18 cellular contexts compared by ENCODE assay signal in the genomic region with DNA sequence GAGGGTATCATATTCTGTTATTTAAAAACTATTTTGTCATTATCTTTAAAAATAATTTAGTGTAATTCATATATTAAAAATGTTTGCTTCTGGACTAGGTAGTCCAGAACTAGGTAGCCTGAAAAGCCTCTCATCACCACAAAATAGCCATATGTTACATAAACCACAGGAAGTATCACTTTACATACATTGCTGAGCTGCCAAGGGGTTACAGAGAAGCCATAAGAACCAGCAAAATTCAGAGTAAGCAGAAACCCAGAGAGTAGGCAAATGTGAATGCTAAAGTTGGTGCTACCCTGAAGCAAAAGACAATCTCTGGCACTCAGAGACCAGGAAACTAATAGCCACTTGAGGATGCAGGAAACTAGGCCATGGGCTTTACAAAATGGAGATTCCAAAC.
DNase-seq lines count a peak whose midpoint lies in the region; FAIRE-seq and TF ChIP-seq lines count a peak whose summit lies in the region.
"Had no signal": no experiment of that assay in that cellular context is flagged by ENCODE, and none has a peak within 500 bp of the region (broad histone marks: within the 10 kb centered on the region; RNA-seq: fewer than 3 reads in every experiment).

No MANE protein-coding gene starts in this region.

- H2AFZ ChIP-seq in Karpas-422 (ENCODE audit: low read length): no peak overlapping the region

- H3K79me2 ChIP-seq in Karpas-422 (ENCODE audit: low read length): no peaks in the 10 kb centered on the region

- no peaks in the 10 kb centered on the region for H4K20me1 ChIP-seq in Karpas-422 (ENCODE audit: insufficient read depth, low read depth, low read length)

- FAIRE-seq in GM12892 (lab: Jason Lieb, UNC): no peak
- FAIRE-seq: small intestine had no signal

- intact Hi-C loops in ascending aorta (cut with DNase I): no loop called here

- no peak overlapping the region for H3K4me3 ChIP-seq in ascending aorta
- H3K4me3 ChIP-seq in Karpas-422 (ENCODE audit: low read length): no peak overlapping the region
- H3K4me3 ChIP-seq: left lung, ovary had no signal

- H3K4me2 ChIP-seq in Karpas-422 (ENCODE audit: low read depth, low read length, poor library complexity, severe bottlenecking): no peak overlapping the region

- no peak for TF ChIP-seq CTCF in ascending aorta (IDR thresholded peaks at IDR 0.05)

- in situ Hi-C loops in KBM-7 (cut with MboI; ENCODE audit: low pct_unique_long_range_greater_than_20kb, low sequenced_read_pairs): no loop called here

- DNase-seq in DMS79 treated with DMSO at 0.1 percent for 48 hours (lab: John Stamatoyannopoulos, UW) (peak; percentile 17), KBM-7 (peak; percentile 10), NCI-H524 (lab: John Stamatoyannopoulos, UW) (peak; percentile 23 to 69), iris pigment epithelial cell (ENCODE audit: low read depth) (peak; percentile 16), ascending aorta (ENCODE audit: low spot score in 2 of 2) (no peak), GM12892 (ENCODE audit: insufficient read length) (no peak), Karpas-422 (no peak)
- DNase-seq: activated CD4-positive, alpha-beta T cell treated with anti-CD3 and anti-CD28 coated beads for 4 hours; effector CD8-positive, alpha-beta T cell; hypothalamus; left lung; NCI-H1417 treated with DMSO at 0.1 percent for 48 hours; ovary; SHP77; small intestine; stimulated activated naive CD4-positive, alpha-beta T cell; T-helper 9 cell had no signal

- H3K27ac ChIP-seq in ascending aorta (no peak overlapping the region), Karpas-422 (ENCODE audit: low read length) (no peak overlapping the region)
- H3K27ac ChIP-seq: C4-2B, left lung, ovary had no signal

- TF ChIP-seq POLR2A in GM12892 (IDR thresholded peaks at IDR 0.05; ENCODE audit: low read depth, low read length): no peak

- H3K9me2 ChIP-seq in Karpas-422 (replicated peaks; ENCODE audit: insufficient read depth, low read length): no peaks in the 10 kb centered on the region

- H3K36me3 ChIP-seq in ascending aorta: no peaks in the 10 kb centered on the region
- H3K36me3 ChIP-seq in Karpas-422 (ENCODE audit: insufficient read depth, low read length): no peaks in the 10 kb centered on the region
- H3K36me3 ChIP-seq: left lung, ovary had no signal

- H3K27me3 ChIP-seq in ascending aorta: no peaks in the 10 kb centered on the region
- no peaks in the 10 kb centered on the region for H3K27me3 ChIP-seq in Karpas-422 (ENCODE audit: low read length)
- H3K27me3 ChIP-seq: left lung, ovary had no signal

- H3K9me3 ChIP-seq in ascending aorta (no peaks in the 10 kb centered on the region), Karpas-422 (ENCODE audit: low read length) (no peaks in the 10 kb centered on the region)
- H3K9me3 ChIP-seq: left lung, ovary had no signal

- H3K4me1 ChIP-seq in ascending aorta (no peaks in the 10 kb centered on the region), Karpas-422 (ENCODE audit: low read length) (no peaks in the 10 kb centered on the region)

- H3K9ac ChIP-seq in Karpas-422 (ENCODE audit: low read length): no peak overlapping the region

Comparison
In these comparisons a context has a peak if more than half of its experiments do, and no peak if none do; other contexts are left out.
1. DNase-seq: peak in DMS79 treated with DMSO at 0.1 percent for 48 hours (single experiment), KBM-7 (single experiment), NCI-H524 (2 of 2) and iris pigment epithelial cell (single experiment); none in ascending aorta (0 of 2), GM12892 (single experiment) and Karpas-422 (single experiment).